1 cellular context compared by ENCODE assay signal in the genomic region with DNA sequence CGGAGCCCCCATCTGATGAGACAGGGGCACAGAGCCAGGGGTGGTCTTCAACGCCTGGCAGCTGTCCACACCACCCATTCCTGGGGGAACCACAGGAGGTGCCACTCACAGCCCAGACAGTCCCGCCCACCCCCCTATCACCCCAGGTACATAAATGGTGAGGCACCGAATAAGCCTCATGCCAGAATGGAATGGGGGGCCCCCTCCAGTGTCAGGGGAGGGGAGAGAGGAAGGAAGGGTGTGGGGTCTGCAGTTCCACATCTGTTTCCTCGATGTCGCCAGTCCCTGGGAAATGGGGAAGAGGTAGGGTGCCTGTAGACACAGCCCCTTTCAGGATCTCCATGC.
TF ChIP-seq lines count a peak whose summit lies in the region.

No MANE protein-coding gene starts in this region.

TF ChIP-seq in GM12878, 131 proteins besides CTCF, POLR2A, EP300 and RAD21:
- no peak for TF ChIP-seq KAT2A (conservative IDR thresholded peaks at IDR 0.05; ENCODE audit: control insufficient read depth, low read depth, low read length)
- TF ChIP-seq SMAD1 (IDR thresholded peaks at IDR 0.05; ENCODE audit: low read depth, partially characterized antibody), result no peak
- TF ChIP-seq IKZF2 (IDR thresholded peaks at IDR 0.05), result no peak
- no peak for TF ChIP-seq ZNF274 (IDR thresholded peaks at IDR 0.05; ENCODE audit: insufficient read depth, insufficient read length)
- no peak for TF ChIP-seq RB1 (IDR thresholded peaks at IDR 0.05; ENCODE audit: borderline replicate concordance)
- no peak for TF ChIP-seq SREBF1 (IDR thresholded peaks at IDR 0.05; ENCODE audit: low read length)
- no peak for TF ChIP-seq NR2C1 (IDR thresholded peaks at IDR 0.05)
- TF ChIP-seq, protein P1, sequence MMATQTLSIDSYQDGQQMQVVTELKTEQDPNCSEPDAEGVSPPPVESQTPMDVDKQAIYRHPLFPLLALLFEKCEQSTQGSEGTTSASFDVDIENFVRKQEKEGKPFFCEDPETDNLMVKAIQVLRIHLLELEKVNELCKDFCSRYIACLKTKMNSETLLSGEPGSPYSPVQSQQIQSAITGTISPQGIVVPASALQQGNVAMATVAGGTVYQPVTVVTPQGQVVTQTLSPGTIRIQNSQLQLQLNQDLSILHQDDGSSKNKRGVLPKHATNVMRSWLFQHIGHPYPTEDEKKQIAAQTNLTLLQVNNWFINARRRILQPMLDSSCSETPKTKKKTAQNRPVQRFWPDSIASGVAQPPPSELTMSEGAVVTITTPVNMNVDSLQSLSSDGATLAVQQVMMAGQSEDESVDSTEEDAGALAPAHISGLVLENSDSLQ (IDR thresholded peaks at IDR 0.05), result peak; percentile 58; the same call in 1 of the 2 replicates
- TF ChIP-seq, protein P2, sequence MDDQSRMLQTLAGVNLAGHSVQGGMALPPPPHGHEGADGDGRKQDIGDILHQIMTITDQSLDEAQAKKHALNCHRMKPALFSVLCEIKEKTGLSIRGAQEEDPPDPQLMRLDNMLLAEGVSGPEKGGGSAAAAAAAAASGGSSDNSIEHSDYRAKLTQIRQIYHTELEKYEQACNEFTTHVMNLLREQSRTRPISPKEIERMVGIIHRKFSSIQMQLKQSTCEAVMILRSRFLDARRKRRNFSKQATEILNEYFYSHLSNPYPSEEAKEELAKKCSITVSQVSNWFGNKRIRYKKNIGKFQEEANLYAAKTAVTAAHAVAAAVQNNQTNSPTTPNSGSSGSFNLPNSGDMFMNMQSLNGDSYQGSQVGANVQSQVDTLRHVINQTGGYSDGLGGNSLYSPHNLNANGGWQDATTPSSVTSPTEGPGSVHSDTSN (IDR thresholded peaks at IDR 0.05; ENCODE audit: insufficient replicate concordance, low read depth, low read length), result peak; percentile 40
- TF ChIP-seq ESRRA (IDR thresholded peaks at IDR 0.05; ENCODE audit: low read length), result no peak
- TF ChIP-seq POU2F2 (IDR thresholded peaks at IDR 0.05; ENCODE audit: borderline replicate concordance, low read depth, low read length), result no peak
- TF ChIP-seq BHLHE40 (IDR thresholded peaks at IDR 0.05; ENCODE audit: borderline replicate concordance in 1 of 2, low read depth in 2 of 2, low read length in 1 of 2), result no peak
- no peak for TF ChIP-seq RUNX3 (IDR thresholded peaks at IDR 0.05; ENCODE audit: low read length)
- no peak for TF ChIP-seq MTA2 (IDR thresholded peaks at IDR 0.05; ENCODE audit: low read depth)
